In genomic region chr14:69314327-69314726, GRCh38 we compare ENCODE assay signal across 16 cellular contexts. TPM values are rescaled to one million over a fixed set of nuclear protein-coding genes. Genes with fewer than 3 reads are reported as not detected.
"Had no signal": no experiment of that assay in that cellular context is flagged by ENCODE, and none has a peak within 500 bp of the region (broad histone marks: within the 10 kb centered on the region; RNA-seq: fewer than 3 reads in every experiment).

No MANE protein-coding gene starts in this region.

- H3K9me3 ChIP-seq: esophagus squamous epithelium, heart right ventricle, lower lobe of right lung, ovary, psoas muscle, right lobe of liver, tibial nerve had no signal

- H3K27me3 ChIP-seq: heart right ventricle, ovary, right lobe of liver, tibial nerve had no signal

- ATAC-seq: activated CD4-positive, alpha-beta T cell treated with anti-CD3 and anti-CD28 coated beads for 36 hours; heart right ventricle; lower lobe of right lung; naive thymus-derived CD8-positive, alpha-beta T cell; psoas muscle; right lobe of liver had no signal

- DNase-seq: activated CD4-positive, alpha-beta memory T cell treated with anti-CD3 and anti-CD28 coated beads for 36 hours; activated CD4-positive, alpha-beta T cell treated with anti-CD3 and anti-CD28 coated beads for 36 hours; activated gamma-delta T cell; dermis blood vessel endothelial cell; effector memory CD4-positive, alpha-beta T cell; esophagus squamous epithelium; heart right ventricle; lower lobe of right lung; naive thymus-derived CD8-positive, alpha-beta T cell; psoas muscle; stimulated activated CD8-positive, alpha-beta memory T cell treated with anti-CD3 and anti-CD28 coated beads, Interleukin-4, amount 100 ng/mL, for 48 hours; stimulated activated naive CD4-positive, alpha-beta T cell treated with Interleukin-2 at 50 U/mL for 16 hours had no signal

- H3K27ac ChIP-seq: esophagus squamous epithelium, lower lobe of right lung, ovary, psoas muscle, right lobe of liver had no signal

- H3K4me1 ChIP-seq: psoas muscle, right lobe of liver had no signal

- H3K36me3 ChIP-seq: esophagus squamous epithelium, heart right ventricle, lower lobe of right lung, ovary, right lobe of liver, tibial nerve had no signal

- H3K4me3 ChIP-seq: esophagus squamous epithelium, heart right ventricle, lower lobe of right lung, ovary, psoas muscle, right lobe of liver, tibial nerve had no signal

RNA-seq across cellular contexts. Expression of gene GALNT16, which starts 54.4 kb away (rescaled TPM):
- total RNA-seq: activated CD4-positive, alpha-beta memory T cell treated with anti-CD3 and anti-CD28 coated beads for 36 hours; bronchial epithelial cell; naive thymus-derived CD8-positive, alpha-beta T cell had no signal
- polyA plus RNA-seq: naive thymus-derived CD8-positive, alpha-beta T cell had no signal
